25 cellular contexts compared by ENCODE assay signal in genomic region chr14:34252227-34252626, GRCh38.
DNase-seq lines count a peak whose midpoint lies in the region; ATAC-seq, FAIRE-seq and TF ChIP-seq lines count a peak whose summit lies in the region.
"Had no signal": no experiment of that assay in that cellular context is flagged by ENCODE, and none has a peak within 500 bp of the region (broad histone marks: within the 10 kb centered on the region; RNA-seq: fewer than 3 reads in every experiment).

No MANE protein-coding gene starts in this region.

- H3K4me2 ChIP-seq in PC-3 (ENCODE audit: low read length) (no peak overlapping the region), endothelial cell of umbilical vein (ENCODE audit: insufficient read depth, low read length) (no peak overlapping the region)

- H3K36me3 Mint-ChIP-seq in CD8-positive, alpha-beta T cell = no peaks in the 10 kb centered on the region
- H3K36me3 Mint-ChIP-seq: activated naive CD8-positive, alpha-beta T cell treated with anti-CD3 and anti-CD28 coated beads, Interleukin-2, amount 10 ng/mL, durations not matched to agents 7 days and 5 days; stimulated activated effector memory CD8-positive, alpha-beta T cell treated with anti-CD3 and anti-CD28 coated beads, Interleukin-12 subunit alpha, Interleukin-12 subunit beta, amount 100 ng/mL, for 72 hours; WTC11 had no signal

- H3F3A ChIP-seq in PC-3 (ENCODE audit: low read length, unreplicated experiment) = no peaks in the 10 kb centered on the region

- H3K9me1 ChIP-seq in endothelial cell of umbilical vein (replicated peaks; ENCODE audit: control insufficient read depth, extremely low read depth, insufficient read depth, low read length) = no peaks in the 10 kb centered on the region

- DNase-seq in PC-3 (peak; percentile 40), endothelial cell of umbilical vein (ENCODE audit: low read depth, low spot score) (peak; percentile 2), kidney tubule cell (ENCODE audit: low spot score) (peak; percentile 22), cortex of kidney (lab: John Stamatoyannopoulos, UW) (no peak), NCI-H526 (lab: John Stamatoyannopoulos, UW) (no peak)
- DNase-seq in CD8-positive, alpha-beta T cell = no peak
- DNase-seq: activated CD4-positive, alpha-beta memory T cell treated with anti-CD3 and anti-CD28 coated beads, Interleukin-2, amount 10 ng/mL, durations not matched to agents 7 days and 5 days; activated effector memory CD4-positive, alpha-beta T cell treated with Interleukin-2 at 50 U/mL for 16 hours; activated naive CD8-positive, alpha-beta T cell treated with anti-CD3 and anti-CD28 coated beads, Interleukin-2, amount 10 ng/mL, durations not matched to agents 7 days and 5 days; brain microvascular endothelial cell; CD4-positive, alpha-beta T cell; DMS 273 treated with DMSO at 0.1 percent for 48 hours; GDM1; HCEC 1CT; hippocampal formation; MM.1S; NCI-H146; NCI-H524; RPMI8226 had no signal

- H3K9me2 ChIP-seq in PC-3 (replicated peaks; ENCODE audit: low read length) = no peaks in the 10 kb centered on the region

- H3K4me1 ChIP-seq in PC-3 (ENCODE audit: insufficient read depth, low read length) = peaks cover 11% of the 10 kb centered on the region
- peaks cover 2% of the 10 kb centered on the region for H3K4me1 ChIP-seq in endothelial cell of umbilical vein (ENCODE audit: control insufficient read depth, extremely low read depth, insufficient read depth, low read length)
- peaks cover 9 to 20% (median 14%) of the 10 kb centered on the region in 3 donors for H3K4me1 ChIP-seq in skeletal muscle tissue (ENCODE audit: control insufficient read depth in 3 of 3, insufficient read depth in 3 of 3, low read length in 3 of 3)
- H3K4me1 ChIP-seq in CD8-positive, alpha-beta T cell (ENCODE audit: insufficient read depth, low read length) = no peaks in the 10 kb centered on the region

- H3K79me2 ChIP-seq in PC-3 (ENCODE audit: low read length) (no peaks in the 10 kb centered on the region), endothelial cell of umbilical vein (ENCODE audit: control insufficient read depth, insufficient read depth, low read length) (no peaks in the 10 kb centered on the region)

- TF ChIP-seq CTCF in PC-3 (conservative IDR thresholded peaks at IDR 0.05; ENCODE audit: low read depth, low read length) (no peak), endothelial cell of umbilical vein (IDR thresholded peaks at IDR 0.05; ENCODE audit: extremely low read depth in 1 of 2, insufficient read depth in 1 of 2, low read depth in 1 of 2, low read length in 2 of 2) (no peak)
- TF ChIP-seq CTCF in CD8-positive, alpha-beta T cell (IDR thresholded peaks at IDR 0.05) = no peak

- no peak overlapping the region for H3K27ac Mint-ChIP-seq in CD8-positive, alpha-beta T cell
- H3K27ac Mint-ChIP-seq: activated CD4-positive, alpha-beta memory T cell treated with anti-CD3 and anti-CD28 coated beads, Interleukin-2, amount 10 ng/mL, durations not matched to agents 7 days and 5 days; activated naive CD8-positive, alpha-beta T cell treated with anti-CD3 and anti-CD28 coated beads, Interleukin-2, amount 10 ng/mL, durations not matched to agents 7 days and 5 days; CD4-positive, alpha-beta T cell; stimulated activated effector memory CD8-positive, alpha-beta T cell treated with anti-CD3 and anti-CD28 coated beads, Interleukin-12 subunit alpha, Interleukin-12 subunit beta, amount 100 ng/mL, for 72 hours; WTC11 had no signal

- H3K27ac ChIP-seq in PC-3 (ENCODE audit: low read length) (peak overlapping the region; percentile 44), endothelial cell of umbilical vein (ENCODE audit: insufficient read depth, low read depth, low read length) (peak overlapping the region; percentile 74), skeletal muscle tissue (ENCODE audit: low read depth, low read length) (peak overlapping the region; percentile 68)
- no peak overlapping the region for H3K27ac ChIP-seq in CD8-positive, alpha-beta T cell (ENCODE audit: low read depth, low read length)
- H3K27ac ChIP-seq: brain microvascular endothelial cell, coronary artery had no signal

- H3K27me3 ChIP-seq in PC-3 (ENCODE audit: low read length) (no peaks in the 10 kb centered on the region), endothelial cell of umbilical vein (ENCODE audit: control insufficient read depth in 2 of 2, insufficient read depth in 2 of 2, low read length in 2 of 2) (no peaks in the 10 kb centered on the region), skeletal muscle tissue (ENCODE audit: control insufficient read depth in 3 of 3, insufficient read depth in 3 of 3, low read length in 3 of 3) (no peaks in the 10 kb centered on the region)
- H3K27me3 ChIP-seq in CD8-positive, alpha-beta T cell (ENCODE audit: insufficient read depth, low read length) = no peaks in the 10 kb centered on the region
- H3K27me3 ChIP-seq: brain microvascular endothelial cell had no signal

- intact Hi-C loops in PC-3 (cut with micrococcal nuclease) (no loop called here), endothelial cell of umbilical vein (cut with micrococcal nuclease) (no loop called here)
- intact Hi-C loops in CD8-positive, alpha-beta T cell (cut with DNase I, micrococcal nuclease) = no loop called here

- no peak overlapping the region for H2AFZ ChIP-seq in PC-3 (ENCODE audit: low read length)
- no peak overlapping the region for H2AFZ ChIP-seq in endothelial cell of umbilical vein (ENCODE audit: low read depth, low read length)

- no peaks in the 10 kb centered on the region for H3K9me3 ChIP-seq in PC-3 (ENCODE audit: low read length)
- no peaks in the 10 kb centered on the region for H3K9me3 ChIP-seq in endothelial cell of umbilical vein (replicated peaks; ENCODE audit: control insufficient read depth, insufficient read depth, low read length)
- no peaks in the 10 kb centered on the region for H3K9me3 ChIP-seq in skeletal muscle tissue (ENCODE audit: control insufficient read depth in 3 of 3, low read length in 3 of 3)
- no peaks in the 10 kb centered on the region for H3K9me3 ChIP-seq in CD8-positive, alpha-beta T cell (ENCODE audit: low read length)

- H3K27me3 Mint-ChIP-seq in CD8-positive, alpha-beta T cell (ENCODE audit: low read depth) = peaks cover 6% of the 10 kb centered on the region
- H3K27me3 Mint-ChIP-seq: CD4-positive, alpha-beta T cell had no signal

- FAIRE-seq in endothelial cell of umbilical vein (lab: Jason Lieb, UNC) = no peak
- FAIRE-seq: endometrium, GM18507 had no signal

- POLR2A ChIA-PET in PC-3 (lab: Charles Lee; ENCODE audit: unreplicated experiment) (no interaction called here), endothelial cell of umbilical vein (lab: Charles Lee) (no interaction called here)
- POLR2A ChIA-PET in CD8-positive, alpha-beta T cell (lab: Charles Lee) = no interaction called here

- no peaks in the 10 kb centered on the region for H3K9me3 Mint-ChIP-seq in CD8-positive, alpha-beta T cell
- H3K9me3 Mint-ChIP-seq: activated CD4-positive, alpha-beta memory T cell treated with anti-CD3 and anti-CD28 coated beads, Interleukin-2, amount 10 ng/mL, durations not matched to agents 7 days and 5 days; activated naive CD8-positive, alpha-beta T cell treated with anti-CD3 and anti-CD28 coated beads, Interleukin-2, amount 10 ng/mL, durations not matched to agents 7 days and 5 days; CD4-positive, alpha-beta T cell; stimulated activated effector memory CD8-positive, alpha-beta T cell treated with anti-CD3 and anti-CD28 coated beads, Interleukin-12 subunit alpha, Interleukin-12 subunit beta, amount 100 ng/mL, for 72 hours had no signal

- H3K4me3 Mint-ChIP-seq in CD8-positive, alpha-beta T cell = no peak overlapping the region
- H3K4me3 Mint-ChIP-seq: activated CD4-positive, alpha-beta memory T cell treated with anti-CD3 and anti-CD28 coated beads, Interleukin-2, amount 10 ng/mL, durations not matched to agents 7 days and 5 days; activated naive CD8-positive, alpha-beta T cell treated with anti-CD3 and anti-CD28 coated beads, Interleukin-2, amount 10 ng/mL, durations not matched to agents 7 days and 5 days; CD4-positive, alpha-beta T cell; stimulated activated effector memory CD8-positive, alpha-beta T cell treated with anti-CD3 and anti-CD28 coated beads, Interleukin-12 subunit alpha, Interleukin-12 subunit beta, amount 100 ng/mL, for 72 hours; WTC11 had no signal

- no peaks in the 10 kb centered on the region for H3K4me1 Mint-ChIP-seq in CD8-positive, alpha-beta T cell (ENCODE audit: low read depth)
- H3K4me1 Mint-ChIP-seq: activated CD4-positive, alpha-beta memory T cell treated with anti-CD3 and anti-CD28 coated beads, Interleukin-2, amount 10 ng/mL, durations not matched to agents 7 days and 5 days; activated naive CD8-positive, alpha-beta T cell treated with anti-CD3 and anti-CD28 coated beads, Interleukin-2, amount 10 ng/mL, durations not matched to agents 7 days and 5 days; stimulated activated effector memory CD8-positive, alpha-beta T cell treated with anti-CD3 and anti-CD28 coated beads, Interleukin-12 subunit alpha, Interleukin-12 subunit beta, amount 100 ng/mL, for 72 hours had no signal

- ATAC-seq in PC-3 = peak; percentile 33; the same call in 1 of the 2 replicates
- no peak for ATAC-seq in CD8-positive, alpha-beta T cell
- ATAC-seq: stimulated activated effector memory CD8-positive, alpha-beta T cell treated with anti-CD3 and anti-CD28 coated beads, Interleukin-12 subunit alpha, Interleukin-12 subunit beta, amount 100 ng/mL, for 72 hours; WTC11 had no signal

- no peak for TF ChIP-seq POLR2A in endothelial cell of umbilical vein (IDR thresholded peaks at IDR 0.05; ENCODE audit: low read depth, low read length)

- BruUV-seq in PC-3 (replicated peaks; lab: Mats Ljungman, UMichigan) (no TSS peak), endothelial cell of umbilical vein (replicated peaks; lab: Mats Ljungman, UMichigan) (no TSS peak)

- H3K4me3 ChIP-seq in PC-3 (ENCODE audit: low read length) = no peak overlapping the region
- no peak overlapping the region for H3K4me3 ChIP-seq in endothelial cell of umbilical vein (replicated peaks in 1 of 3; ENCODE audit: insufficient read depth in 1 of 3, low read depth in 1 of 3, low read length in 3 of 3)
- H3K4me3 ChIP-seq in skeletal muscle tissue (ENCODE audit: low read length in 3 of 3) = no peak overlapping the region
- H3K4me3 ChIP-seq in CD8-positive, alpha-beta T cell (ENCODE audit: low read depth, low read length) = no peak overlapping the region
- H3K4me3 ChIP-seq: coronary artery had no signal

- no peaks in the 10 kb centered on the region for H3K36me3 ChIP-seq in PC-3 (ENCODE audit: low read depth, low read length)
- H3K36me3 ChIP-seq in endothelial cell of umbilical vein (ENCODE audit: control insufficient read depth in 2 of 2, extremely low read depth in 1 of 2, insufficient read depth in 2 of 2, low read length in 2 of 2) = no peaks in the 10 kb centered on the region
- no peaks in the 10 kb centered on the region for H3K36me3 ChIP-seq in skeletal muscle tissue (ENCODE audit: control insufficient read depth in 3 of 3, insufficient read depth in 3 of 3, low read length in 3 of 3)
- no peaks in the 10 kb centered on the region for H3K36me3 ChIP-seq in CD8-positive, alpha-beta T cell (ENCODE audit: insufficient read depth, low read length)
- H3K36me3 ChIP-seq: brain microvascular endothelial cell had no signal

- CTCF ChIA-PET in PC-3 (lab: Charles Lee) (no interaction called here), endothelial cell of umbilical vein (lab: Charles Lee) (no interaction called here)
- CTCF ChIA-PET in CD8-positive, alpha-beta T cell (lab: Charles Lee) = no interaction called here

- dilution Hi-C loops in endothelial cell of umbilical vein (cut with MboI; ENCODE audit: extremely low pct_ligation_motif_present, low sequenced_read_pairs) = no loop called here

- H4K20me1 ChIP-seq in PC-3 (ENCODE audit: low read length) (no peaks in the 10 kb centered on the region), endothelial cell of umbilical vein (replicated peaks; ENCODE audit: control insufficient read depth, extremely low read depth, insufficient read depth, low read length) (no peaks in the 10 kb centered on the region)

- peak overlapping the region; percentile 19; the same call in 1 of the 2 replicates for H3K9ac ChIP-seq in PC-3 (ENCODE audit: low read length)
- no peak overlapping the region for H3K9ac ChIP-seq in endothelial cell of umbilical vein (replicated peaks; ENCODE audit: extremely low read depth, insufficient read depth, low read length)
- H3K9ac ChIP-seq in skeletal muscle tissue (ENCODE audit: low read depth in 1 of 3, low read length in 3 of 3) = no peak overlapping the region

Comparison
In these comparisons a context has a peak if more than half of its experiments do, and no peak if none do; other contexts are left out.
1. DNase-seq: peak in PC-3 (single experiment), endothelial cell of umbilical vein (single experiment) and kidney tubule cell (single experiment); none in CD8-positive, alpha-beta T cell (0 of 7), cortex of kidney (single experiment) and NCI-H526 (0 of 2).